8 cellular contexts compared by ENCODE assay signal in the genomic region with DNA sequence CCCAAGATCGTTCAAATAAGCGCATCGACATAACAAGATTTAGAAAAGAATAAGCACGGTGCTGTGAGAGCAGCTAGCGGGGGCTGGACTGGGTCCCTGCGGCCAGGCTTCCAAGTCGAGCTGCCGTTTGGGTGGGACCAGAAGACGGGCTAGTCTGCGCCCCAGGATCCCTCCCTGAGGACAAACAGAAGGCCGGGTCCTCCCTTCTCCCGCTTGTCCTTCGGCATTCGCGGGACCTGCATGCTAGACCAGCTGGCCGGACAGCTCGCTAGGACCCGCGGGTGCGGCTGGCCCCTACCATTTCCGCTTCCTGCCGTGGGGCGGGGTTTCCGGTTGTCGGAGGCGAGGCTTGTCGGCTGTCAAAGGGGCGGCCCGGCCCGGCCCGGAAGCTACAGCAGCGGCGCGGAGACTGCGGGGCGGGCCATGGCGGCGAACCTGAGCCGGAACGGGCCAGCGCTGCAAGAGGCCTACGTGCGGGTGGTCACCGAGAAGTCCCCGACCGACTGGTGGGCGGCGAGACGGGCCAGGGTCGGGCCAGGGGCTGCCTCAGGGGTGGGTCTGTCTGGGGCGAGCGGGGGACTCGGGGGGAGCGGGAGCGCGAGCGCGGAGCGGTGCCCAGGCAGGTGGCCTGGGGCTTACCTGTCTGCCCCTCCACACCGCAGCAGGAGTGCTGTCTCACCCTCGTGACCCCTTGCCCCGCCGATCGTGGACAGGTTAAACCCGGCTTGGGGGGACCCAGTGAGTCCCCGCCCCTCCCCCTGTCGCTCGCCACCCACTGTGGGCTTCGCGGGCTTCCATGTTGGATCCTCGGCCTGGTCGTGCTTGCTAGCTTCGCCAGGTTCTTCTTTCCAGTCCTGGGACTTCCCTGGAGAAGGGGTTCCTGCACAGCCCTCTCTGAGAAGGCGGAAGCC. TPM values are rescaled to one million over a fixed set of nuclear protein-coding genes. Genes with fewer than 3 reads are reported as not detected.
A peak's percentile ranks its signal among the peaks of the same experiment; 100 is the strongest.
DNase-seq lines count a peak whose midpoint lies in the region; ATAC-seq and TF ChIP-seq lines count a peak whose summit lies in the region.

A gene (plus strand): TSS at position 388 of the 911 bp plus-strand sequence. CDS start 36 bp downstream, at position 424.

- no peaks in the 10 kb centered on the region for H3K9me3 Mint-ChIP-seq in neural progenitor cell

- H3K27ac ChIP-seq in neural progenitor cell (no peak within 1 kb of the TSS), stomach smooth muscle (ENCODE audit: low read length) (peak within 1 kb of the TSS; percentile 75)

- H3K36me3 Mint-ChIP-seq in neural progenitor cell: peaks cover 7% of the 10 kb centered on the region

- H3K9me3 ChIP-seq in neural progenitor cell (ENCODE audit: low read depth): no peaks in the 10 kb centered on the region
- H3K9me3 ChIP-seq in stomach smooth muscle (ENCODE audit: control insufficient read depth in 2 of 2, low read length in 2 of 2): no peaks in the 10 kb centered on the region

- H4K20me1 ChIP-seq in neural progenitor cell (ENCODE audit: low read depth): peaks cover 17% of the 10 kb centered on the region

- H3K27ac Mint-ChIP-seq in neural progenitor cell: peak within 1 kb of the TSS; percentile 51

- DNase-seq in Daoy (ENCODE audit: low read depth) (peak; percentile 98), Kasumi-1 (lab: John Stamatoyannopoulos, UW) (peak; percentile 85 to 89), SHP77 (lab: John Stamatoyannopoulos, UW) (peak; percentile 91 to 95), activated gamma-delta T cell treated with Interleukin-2 at 50 U/mL for 16 hours (peak; percentile 92), fibroblast of villous mesenchyme (ENCODE audit: low read depth) (peak; percentile 87), neural progenitor cell (ENCODE audit: low spot score) (peak; percentile 94)

- peak within 1 kb of the TSS; percentile 96 for H3K4me3 Mint-ChIP-seq in neural progenitor cell

- peaks cover 19% of the 10 kb centered on the region for H3F3A ChIP-seq in neural progenitor cell (ENCODE audit: low read depth)

- peaks cover 15% of the 10 kb centered on the region for H3K27me3 Mint-ChIP-seq in neural progenitor cell (ENCODE audit: insufficient read depth, low read depth)

- peaks cover 8% of the 10 kb centered on the region for H3K4me1 ChIP-seq in neural progenitor cell
- peaks cover 28% of the 10 kb centered on the region for H3K4me1 ChIP-seq in stomach smooth muscle (ENCODE audit: control insufficient read depth, insufficient read depth, low read length)

- peak within 1 kb of the TSS; percentile 79 for H2AFZ ChIP-seq in neural progenitor cell (replicated peaks)

- H3K4me3 ChIP-seq in fibroblast of villous mesenchyme (ENCODE audit: low read depth, low read length) (peak within 1 kb of the TSS; percentile 86), neural progenitor cell (peak within 1 kb of the TSS; percentile 86), stomach smooth muscle (ENCODE audit: low read length in 2 of 2) (peak within 1 kb of the TSS; percentile 65 to 88)

- peaks cover 26% of the 10 kb centered on the region for H3K4me1 Mint-ChIP-seq in neural progenitor cell

- peak within 1 kb of the TSS; percentile 74 for H3K9ac ChIP-seq in neural progenitor cell
- peak within 1 kb of the TSS; percentile 85 to 94 for H3K9ac ChIP-seq in stomach smooth muscle (ENCODE audit: low read length in 2 of 2)

- H3K79me2 ChIP-seq in neural progenitor cell (ENCODE audit: low read depth): peaks cover 41% of the 10 kb centered on the region

- TF ChIP-seq CTCF in fibroblast of villous mesenchyme (IDR thresholded peaks at IDR 0.05; ENCODE audit: insufficient read depth, low read depth, low read length) (no peak), neural progenitor cell (IDR thresholded peaks at IDR 0.05) (no peak)

- peak within 1 kb of the TSS; percentile 98 for H3K4me2 ChIP-seq in neural progenitor cell

- H3K36me3 ChIP-seq in neural progenitor cell (no peaks in the 10 kb centered on the region), stomach smooth muscle (ENCODE audit: control insufficient read depth in 2 of 2, insufficient read depth in 2 of 2, low read length in 2 of 2) (peaks cover 6 to 11% of the 10 kb centered on the region in 2 donors)

- H3K27me3 ChIP-seq in neural progenitor cell (peaks cover 35% of the 10 kb centered on the region), stomach smooth muscle (ENCODE audit: control insufficient read depth in 1 of 2, insufficient read depth in 2 of 2, low read length in 2 of 2) (no peaks in the 10 kb centered on the region)

- peak; percentile 59 for ATAC-seq in GM21825 (IDR thresholded peaks at IDR 0.05; ENCODE audit: unreplicated experiment)

RNA-seq across cellular contexts. Expression of the gene that starts here (rescaled TPM):
- 183 and 191 TPM in 2 replicates for total RNA-seq in Daoy (2014; rRNA removed; shearing (Covaris generic))
- total RNA-seq in fibroblast of villous mesenchyme (87.6 and 97.2 TPM in 2 replicates), neural progenitor cell (ENCODE audit: low replicate concordance) (31.4 and 59.5 TPM in 2 replicates)
